ENCODE assay signal across 22 cellular contexts in genomic region chr11:13301522-13301921, GRCh38. TPM values are rescaled to one million over a fixed set of nuclear protein-coding genes. Genes with fewer than 3 reads are reported as not detected.
A peak's percentile ranks its signal among the peaks of the same experiment; 100 is the strongest.
DNase-seq lines count a peak whose midpoint lies in the region; ATAC-seq and TF ChIP-seq lines count a peak whose summit lies in the region.
"Had no signal": no experiment of that assay in that cellular context is flagged by ENCODE, and none has a peak within 500 bp of the region (broad histone marks: within the 10 kb centered on the region; RNA-seq: fewer than 3 reads in every experiment).

No MANE protein-coding gene starts in this region.

- H3K27ac Mint-ChIP-seq in activated naive CD8-positive, alpha-beta T cell: peak overlapping the region; percentile 67
- H3K27ac Mint-ChIP-seq in activated naive CD8-positive, alpha-beta T cell treated with anti-CD3 and anti-CD28 coated beads, Interleukin-2, amount 50 U/mL, for 24 hours: no peak overlapping the region
- H3K27ac Mint-ChIP-seq in activated T-helper 17 cell treated with anti-CD3 and anti-CD28 coated beads, Interleukin-2, amount 50 U/mL, for 72 hours: peak overlapping the region; percentile 70
- peak overlapping the region in 5 of 6 donors; percentile 64 to 87 (median 78) for H3K27ac Mint-ChIP-seq in immature natural killer cell

- H3K27me3 ChIP-seq in BE2C (no peaks in the 10 kb centered on the region), hepatocyte (no peaks in the 10 kb centered on the region)

- H3K9me2 ChIP-seq in hepatocyte (replicated peaks; ENCODE audit: insufficient read depth): no peaks in the 10 kb centered on the region

- no peaks in the 10 kb centered on the region for H3K9me3 Mint-ChIP-seq in activated naive CD8-positive, alpha-beta T cell (ENCODE audit: low read depth)
- H3K9me3 Mint-ChIP-seq in activated naive CD8-positive, alpha-beta T cell treated with anti-CD3 and anti-CD28 coated beads, Interleukin-2, amount 50 U/mL, for 24 hours: peaks cover 4% of the 10 kb centered on the region
- peaks cover 8% of the 10 kb centered on the region for H3K9me3 Mint-ChIP-seq in activated T-helper 17 cell treated with anti-CD3 and anti-CD28 coated beads, Interleukin-2, amount 50 U/mL, for 72 hours
- H3K9me3 Mint-ChIP-seq in immature natural killer cell: no peaks in the 10 kb centered on the region

- TF ChIP-seq CTCF in BE2C (IDR thresholded peaks at IDR 0.05; ENCODE audit: low read depth, low read length): no peak
- TF ChIP-seq CTCF in hepatocyte (IDR thresholded peaks at IDR 0.05; ENCODE audit: poor library complexity): no peak

- no peak overlapping the region for H3K4me3 ChIP-seq in BE2C (ENCODE audit: low read depth, low read length)
- H3K4me3 ChIP-seq in hepatocyte: no peak overlapping the region

- H3K79me2 ChIP-seq in hepatocyte: no peaks in the 10 kb centered on the region

- no peak overlapping the region for H2AFZ ChIP-seq in hepatocyte

- H3K27ac ChIP-seq in hepatocyte: no peak overlapping the region
- H3K27ac ChIP-seq: C4-2B had no signal

- H3K4me3 Mint-ChIP-seq in activated naive CD8-positive, alpha-beta T cell: no peak overlapping the region
- no peak overlapping the region for H3K4me3 Mint-ChIP-seq in activated naive CD8-positive, alpha-beta T cell treated with anti-CD3 and anti-CD28 coated beads, Interleukin-2, amount 50 U/mL, for 24 hours
- H3K4me3 Mint-ChIP-seq in activated T-helper 17 cell treated with anti-CD3 and anti-CD28 coated beads, Interleukin-2, amount 50 U/mL, for 72 hours: peak overlapping the region; percentile 5
- peak overlapping the region in 3 of 5 donors; percentile 48 to 73 (median 57) for H3K4me3 Mint-ChIP-seq in immature natural killer cell

- ATAC-seq in activated naive CD8-positive, alpha-beta T cell treated with anti-CD3 and anti-CD28 coated beads, Interleukin-2, amount 50 U/mL, for 24 hours: no peak
- no peak for ATAC-seq in activated T-helper 17 cell treated with anti-CD3 and anti-CD28 coated beads, Interleukin-2, amount 50 U/mL, for 72 hours (replicated peaks)
- ATAC-seq: Right ventricle myocardium inferior had no signal

- H3K4me2 ChIP-seq in hepatocyte: no peak overlapping the region

- no peaks in the 10 kb centered on the region; the same call in 1 of the 2 replicates for H3K4me1 ChIP-seq in BE2C
- H3K4me1 ChIP-seq in hepatocyte (ENCODE audit: insufficient read depth): no peaks in the 10 kb centered on the region
- H3K4me1 ChIP-seq: Caco-2 had no signal

- H3K4me1 Mint-ChIP-seq in activated naive CD8-positive, alpha-beta T cell (ENCODE audit: low read depth): peaks cover 74% of the 10 kb centered on the region
- H3K4me1 Mint-ChIP-seq in activated naive CD8-positive, alpha-beta T cell treated with anti-CD3 and anti-CD28 coated beads, Interleukin-2, amount 50 U/mL, for 24 hours: peaks cover 40% of the 10 kb centered on the region
- H3K4me1 Mint-ChIP-seq in activated T-helper 17 cell treated with anti-CD3 and anti-CD28 coated beads, Interleukin-2, amount 50 U/mL, for 72 hours: peaks cover 61% of the 10 kb centered on the region
- peaks cover 0 to 18% of the 10 kb centered on the region in 2 donors for H3K4me1 Mint-ChIP-seq in immature natural killer cell

- peaks cover 7% of the 10 kb centered on the region for H4K20me1 ChIP-seq in hepatocyte (ENCODE audit: insufficient read depth, poor library complexity, severe bottlenecking)

- H3K27me3 Mint-ChIP-seq in activated naive CD8-positive, alpha-beta T cell: no peaks in the 10 kb centered on the region
- no peaks in the 10 kb centered on the region for H3K27me3 Mint-ChIP-seq in activated naive CD8-positive, alpha-beta T cell treated with anti-CD3 and anti-CD28 coated beads, Interleukin-2, amount 50 U/mL, for 24 hours
- no peaks in the 10 kb centered on the region for H3K27me3 Mint-ChIP-seq in activated T-helper 17 cell treated with anti-CD3 and anti-CD28 coated beads, Interleukin-2, amount 50 U/mL, for 72 hours
- H3K27me3 Mint-ChIP-seq in immature natural killer cell (ENCODE audit: low read depth in 3 of 3): peaks cover 0 to 7% (median 0%) of the 10 kb centered on the region in 3 donors

- no peaks in the 10 kb centered on the region for H3K9me3 ChIP-seq in BE2C
- H3K9me3 ChIP-seq in hepatocyte (ENCODE audit: low read depth): no peaks in the 10 kb centered on the region
- H3K9me3 ChIP-seq: Caco-2 had no signal

- DNase-seq in activated naive CD8-positive, alpha-beta T cell treated with anti-CD3 and anti-CD28 coated beads, Interleukin-2, amount 50 U/mL, for 24 hours: no peak
- DNase-seq in immature natural killer cell (no peak), BE2C (no peak), hepatocyte (ENCODE audit: low spot score) (no peak), occipital lobe (lab: John Stamatoyannopoulos, UW) (no peak)
- DNase-seq in activated CD4-positive, alpha-beta T cell treated with anti-CD3 and anti-CD28 coated beads for 48 hours: no peak
- DNase-seq: AML-193, Caco-2, DMS 273 treated with DMSO at 0.1 percent for 48 hours, DMS79 treated with DMSO at 0.1 percent for 48 hours, H7, Kasumi-1, NCI-H1694, NCI-H2081, NCI-H2171, NCI-H345, NCI-H524 treated with DMSO at 0.1 percent for 48 hours, OCI-M1 had no signal

- peaks cover 6% of the 10 kb centered on the region for H3K36me3 Mint-ChIP-seq in activated naive CD8-positive, alpha-beta T cell
- H3K36me3 Mint-ChIP-seq in activated naive CD8-positive, alpha-beta T cell treated with anti-CD3 and anti-CD28 coated beads, Interleukin-2, amount 50 U/mL, for 24 hours (ENCODE audit: low read depth): peaks cover 13% of the 10 kb centered on the region
- peaks cover 20% of the 10 kb centered on the region for H3K36me3 Mint-ChIP-seq in activated T-helper 17 cell treated with anti-CD3 and anti-CD28 coated beads, Interleukin-2, amount 50 U/mL, for 72 hours (ENCODE audit: low read depth)
- peaks cover 0 to 6% (median 6%) of the 10 kb centered on the region in 3 donors for H3K36me3 Mint-ChIP-seq in immature natural killer cell

- H3K36me3 ChIP-seq in BE2C (no peaks in the 10 kb centered on the region), hepatocyte (replicated peaks; ENCODE audit: insufficient read depth, low read depth) (no peaks in the 10 kb centered on the region)

RNA-seq across cellular contexts. Expression of gene BMAL1, which starts 23.9 kb away (rescaled TPM):
- total RNA-seq in activated T-helper 17 cell treated with anti-CD3 and anti-CD28 coated beads, Interleukin-2, amount 50 U/mL, for 72 hours: 10 to 100 TPM; 41.6 to 44.7 TPM
- polyA plus RNA-seq in immature natural killer cell: 10 to 100 TPM; 20.2 to 29.6 (median 20.2) TPM
- polyA plus RNA-seq in BE2C (2012; ENCODE audit: insufficient read depth, insufficient read length, low read depth): 2.4 TPM
- total RNA-seq in hepatocyte: 8.7 and 19.3 TPM in 2 replicates
- polyA plus RNA-seq in hepatocyte: 6.1 and 12.7 TPM in 2 replicates
- total RNA-seq in occipital lobe: 35.9 TPM

Comparison
In these comparisons a context has a peak if more than half of its experiments do, and no peak if none do; other contexts are left out.
1. H3K4me3 Mint-ChIP-seq: peak in activated T-helper 17 cell treated with anti-CD3 and anti-CD28 coated beads, Interleukin-2, amount 50 U/mL, for 72 hours (single experiment) and immature natural killer cell (3 of 5); none in activated naive CD8-positive, alpha-beta T cell (single experiment) and activated naive CD8-positive, alpha-beta T cell treated with anti-CD3 and anti-CD28 coated beads, Interleukin-2, amount 50 U/mL, for 24 hours (single experiment).